In genomic region chr16:57999971-58000705, GRCh38 we compare ENCODE assay signal across 8 cellular contexts. TPM values are rescaled to one million over a fixed set of nuclear protein-coding genes. Genes with fewer than 3 reads are reported as not detected.
DNase-seq lines count a peak whose midpoint lies in the region; ATAC-seq and TF ChIP-seq lines count a peak whose summit lies in the region.

ZNF319 (minus strand) TSS chr16:58000672; CDS start chr16:57998265, 2,407 bp downstream.

- H3K4me3 ChIP-seq in CD4-positive, alpha-beta memory T cell (ENCODE audit: low read length in 2 of 2) = peak within 1 kb of the TSS; percentile 76 to 93
- peak within 1 kb of the TSS; percentile 70 to 79 for H3K4me3 ChIP-seq in right atrium auricular region

- in situ Hi-C loops in GM13977 (cut with MboI; ENCODE audit: low pct_unique_long_range_greater_than_20kb, low sequenced_read_pairs, unreplicated experiment) = loop anchor here (10.0 to 25.0 kb wide), 2 partner anchors 105 to 312 kb away; no protein-coding TSS in a partner anchor

- H3K27ac Mint-ChIP-seq in CD4-positive, alpha-beta memory T cell = peak within 1 kb of the TSS; percentile 88 to 96 (median 94)
- peak within 1 kb of the TSS; percentile 91 for H3K27ac Mint-ChIP-seq in activated T-helper 1 cell treated with anti-CD3 and anti-CD28 coated beads, Interleukin-12 subunit alpha, Interleukin-12 subunit beta, Interleukin-2, Interleukin-4 antibody, amounts not matched to agents 30 ng/mL and 10 ng/mL and 1 ng/mL, durations not matched to agents 14 hours and 24 hours and 36 hours

- no peaks in the 10 kb centered on the region for H3K27me3 ChIP-seq in CD4-positive, alpha-beta memory T cell (ENCODE audit: insufficient read depth, low read length)
- H3K27me3 ChIP-seq in right atrium auricular region = no peaks in the 10 kb centered on the region

- intact Hi-C loops in CD4-positive, alpha-beta memory T cell (cut with micrococcal nuclease) = loop anchor here (1.0 to 5.0 kb wide), 6 partner anchors 15 to 423 kb away; partner anchors contain the start of gene CFAP20
- intact Hi-C loops in activated T-helper 1 cell treated with anti-CD3 and anti-CD28 coated beads, Interleukin-12 subunit alpha, Interleukin-12 subunit beta, Interleukin-2, Interleukin-4 antibody, amounts not matched to agents 30 ng/mL and 10 ng/mL and 1 ng/mL, durations not matched to agents 14 hours and 24 hours and 36 hours (cut with micrococcal nuclease) = loop anchor here (1.0 to 10.0 kb wide), 7 partner anchors 197 to 538 kb away; partner anchors contain the start of genes CSNK2A2, GINS3, KATNB1 and POLR2C

- H3K4me1 ChIP-seq in CD4-positive, alpha-beta memory T cell (ENCODE audit: insufficient read depth, low read length) = peaks cover 55% of the 10 kb centered on the region
- H3K4me1 ChIP-seq in right atrium auricular region = peaks cover 0 to 40% of the 10 kb centered on the region in 2 donors

- TF ChIP-seq CTCF in right atrium auricular region (IDR thresholded peaks at IDR 0.05) (no peak), GM13977 (IDR thresholded peaks at IDR 0.05; ENCODE audit: extremely low read depth, insufficient read depth, missing control alignments) (no peak)

- H3K27me3 Mint-ChIP-seq in CD4-positive, alpha-beta memory T cell = no peaks in the 10 kb centered on the region
- H3K27me3 Mint-ChIP-seq in activated T-helper 1 cell treated with anti-CD3 and anti-CD28 coated beads, Interleukin-12 subunit alpha, Interleukin-12 subunit beta, Interleukin-2, Interleukin-4 antibody, amounts not matched to agents 30 ng/mL and 10 ng/mL and 1 ng/mL, durations not matched to agents 14 hours and 24 hours and 36 hours (ENCODE audit: insufficient read depth) = no peaks in the 10 kb centered on the region

- peaks cover 0 to 3% (median 0%) of the 10 kb centered on the region in 8 donors for H3K9me3 Mint-ChIP-seq in CD4-positive, alpha-beta memory T cell
- no peaks in the 10 kb centered on the region for H3K9me3 Mint-ChIP-seq in activated T-helper 1 cell treated with anti-CD3 and anti-CD28 coated beads, Interleukin-12 subunit alpha, Interleukin-12 subunit beta, Interleukin-2, Interleukin-4 antibody, amounts not matched to agents 30 ng/mL and 10 ng/mL and 1 ng/mL, durations not matched to agents 14 hours and 24 hours and 36 hours

- POLR2A ChIA-PET in CD4-positive, alpha-beta memory T cell (lab: Charles Lee; ENCODE audit: partially characterized antibody) = interaction anchor here (1.0 to 6.7 kb wide), 13 partner anchors 8 to 265 kb away, joined by 3 to 83 read pairs (median 5); partner anchors contain the start of genes CFAP20 and KATNB1

- H3K9me3 ChIP-seq in CD4-positive, alpha-beta memory T cell (ENCODE audit: control insufficient read depth in 1 of 2, low read length in 2 of 2) = no peaks in the 10 kb centered on the region
- no peaks in the 10 kb centered on the region for H3K9me3 ChIP-seq in right atrium auricular region

- no peak for DNase-seq in CD4-positive, alpha-beta memory T cell
- DNase-seq in activated T-helper 1 cell treated with anti-CD3 and anti-CD28 coated beads, Interleukin-12 subunit alpha, Interleukin-12 subunit beta, Interleukin-2, Interleukin-4 antibody, amounts not matched to agents 30 ng/mL and 10 ng/mL and 1 ng/mL, durations not matched to agents 14 hours and 24 hours and 36 hours (ENCODE audit: low spot score) = no peak
- DNase-seq in right atrium auricular region (ENCODE audit: low spot score) (no peak), retina (peak; percentile 66), NCI-H1930 (lab: John Stamatoyannopoulos, UW) (no peak), GM13977 (ENCODE audit: low spot score) (no peak)

- ATAC-seq in GM19452 (IDR thresholded peaks at IDR 0.05; ENCODE audit: unreplicated experiment) (peak; percentile 24), HG03520 (IDR thresholded peaks at IDR 0.05; ENCODE audit: unreplicated experiment) (peak; percentile 13)

- CTCF ChIA-PET in CD4-positive, alpha-beta memory T cell (lab: Charles Lee; ENCODE audit: partially characterized antibody) = interaction anchor here (1.1 to 12.6 kb wide), 6 partner anchors 14 to 242 kb away, joined by 3 to 115 read pairs (median 5); no protein-coding TSS in a partner anchor

- H3K36me3 ChIP-seq in CD4-positive, alpha-beta memory T cell (ENCODE audit: insufficient read depth, low read length) = peaks cover 19% of the 10 kb centered on the region
- H3K36me3 ChIP-seq in right atrium auricular region = peaks cover 30% of the 10 kb centered on the region

- peaks cover 40 to 81% (median 55%) of the 10 kb centered on the region in 4 donors for H3K4me1 Mint-ChIP-seq in CD4-positive, alpha-beta memory T cell
- peaks cover 45% of the 10 kb centered on the region for H3K4me1 Mint-ChIP-seq in activated T-helper 1 cell treated with anti-CD3 and anti-CD28 coated beads, Interleukin-12 subunit alpha, Interleukin-12 subunit beta, Interleukin-2, Interleukin-4 antibody, amounts not matched to agents 30 ng/mL and 10 ng/mL and 1 ng/mL, durations not matched to agents 14 hours and 24 hours and 36 hours (ENCODE audit: low read depth)

- H3K36me3 Mint-ChIP-seq in CD4-positive, alpha-beta memory T cell = peaks cover 13 to 53% of the 10 kb centered on the region in 2 donors
- H3K36me3 Mint-ChIP-seq in activated T-helper 1 cell treated with anti-CD3 and anti-CD28 coated beads, Interleukin-12 subunit alpha, Interleukin-12 subunit beta, Interleukin-2, Interleukin-4 antibody, amounts not matched to agents 30 ng/mL and 10 ng/mL and 1 ng/mL, durations not matched to agents 14 hours and 24 hours and 36 hours (ENCODE audit: low read depth) = peaks cover 26% of the 10 kb centered on the region

- H3K4me3 Mint-ChIP-seq in CD4-positive, alpha-beta memory T cell = peak within 1 kb of the TSS; percentile 90 to 95 (median 92)
- peak within 1 kb of the TSS; percentile 91 for H3K4me3 Mint-ChIP-seq in activated T-helper 1 cell treated with anti-CD3 and anti-CD28 coated beads, Interleukin-12 subunit alpha, Interleukin-12 subunit beta, Interleukin-2, Interleukin-4 antibody, amounts not matched to agents 30 ng/mL and 10 ng/mL and 1 ng/mL, durations not matched to agents 14 hours and 24 hours and 36 hours

- H3K27ac ChIP-seq in CD4-positive, alpha-beta memory T cell (ENCODE audit: low read depth, low read length) = peak within 1 kb of the TSS; percentile 75
- peak within 1 kb of the TSS; percentile 87 to 94 for H3K27ac ChIP-seq in right atrium auricular region

RNA-seq across cellular contexts. Expression of gene ZNF319, which starts in this region (rescaled TPM):
- 10 to 100 TPM; 19.7 to 20.5 TPM for total RNA-seq in CD4-positive, alpha-beta memory T cell
- polyA plus RNA-seq in CD4-positive, alpha-beta memory T cell = 10 to 100 TPM in 1 of 2 donors, 1 to 10 TPM in 1; 2.3 to 16.5 TPM
- 8.5 and 9.1 TPM in 2 replicates for total RNA-seq in activated T-helper 1 cell treated with anti-CD3 and anti-CD28 coated beads, Interleukin-12 subunit alpha, Interleukin-12 subunit beta, Interleukin-2, Interleukin-4 antibody, amounts not matched to agents 30 ng/mL and 10 ng/mL and 1 ng/mL, durations not matched to agents 14 hours and 24 hours and 36 hours
- 1 to 10 TPM; 5.1 to 6.6 TPM for total RNA-seq in right atrium auricular region
